ENCODE assay signal across 19 cellular contexts in genomic region chr2:238571626-238572372, GRCh38.
A peak's percentile ranks its signal among the peaks of the same experiment; 100 is the strongest.
DNase-seq lines count a peak whose midpoint lies in the region; ATAC-seq and TF ChIP-seq lines count a peak whose summit lies in the region.
"Had no signal": no experiment of that assay in that cellular context is flagged by ENCODE, and none has a peak within 500 bp of the region (broad histone marks: within the 10 kb centered on the region; RNA-seq: fewer than 3 reads in every experiment).

No MANE protein-coding gene starts in this region.

- WGBS in mammary epithelial cell (ENCODE audit: low coverage, missing lambda C conversion rate): 95% methylated on average over 12 of the region's 16 CpGs

- no peak overlapping the region for H3K9ac ChIP-seq in mammary epithelial cell (ENCODE audit: insufficient read depth, low read length)

- H3K36me3 ChIP-seq in breast epithelium (no peaks in the 10 kb centered on the region), mammary epithelial cell (ENCODE audit: insufficient read depth, low read length) (no peaks in the 10 kb centered on the region), RWPE2 (ENCODE audit: low read depth) (no peaks in the 10 kb centered on the region), vagina (no peaks in the 10 kb centered on the region)
- H3K36me3 ChIP-seq: Peyer's patch had no signal

- TF ChIP-seq CTCF in breast epithelium (IDR thresholded peaks at IDR 0.05): no peak
- no peak for TF ChIP-seq CTCF in mammary epithelial cell (conservative IDR thresholded peaks at IDR 0.05 in 1 of 2, IDR thresholded peaks at IDR 0.05 in 1 of 2; ENCODE audit: extremely low read depth in 1 of 2, insufficient read depth in 1 of 2, low read depth in 1 of 2, low read length in 2 of 2)
- TF ChIP-seq CTCF in RWPE2 (IDR thresholded peaks at IDR 0.05; ENCODE audit: poor library complexity, severe bottlenecking): no peak
- TF ChIP-seq CTCF in mesothelial cell of epicardium (IDR thresholded peaks at IDR 0.05; ENCODE audit: unreplicated experiment): no peak
- no peak for TF ChIP-seq CTCF in vagina (IDR thresholded peaks at IDR 0.05)

- H3K9me3 Mint-ChIP-seq in mesothelial cell of epicardium: no peaks in the 10 kb centered on the region
- H3K9me3 Mint-ChIP-seq: CD4-positive, CD25-positive, alpha-beta regulatory T cell; IgD-negative memory B cell had no signal

- no peak for ATAC-seq in RWPE2 (ENCODE audit: low read depth)
- ATAC-seq in GM21367 (IDR thresholded peaks at IDR 0.05; ENCODE audit: unreplicated experiment): no peak
- no peak for ATAC-seq in GM18505 (IDR thresholded peaks at IDR 0.05; ENCODE audit: unreplicated experiment)

- H3K27ac ChIP-seq in breast epithelium (peak overlapping the region; percentile 19 to 43), mammary epithelial cell (ENCODE audit: insufficient read depth, low read depth, low read length) (no peak overlapping the region), RWPE2 (ENCODE audit: poor library complexity, severe bottlenecking) (no peak overlapping the region), vagina (peak overlapping the region; percentile 10)
- H3K27ac ChIP-seq: Peyer's patch had no signal

- no peaks in the 10 kb centered on the region for H3K36me3 Mint-ChIP-seq in mesothelial cell of epicardium
- H3K36me3 Mint-ChIP-seq: CD4-positive, CD25-positive, alpha-beta regulatory T cell; IgD-negative memory B cell had no signal

- H3K4me3 Mint-ChIP-seq in mesothelial cell of epicardium: no peak overlapping the region
- H3K4me3 Mint-ChIP-seq: B cell; CD4-positive, CD25-positive, alpha-beta regulatory T cell; IgD-negative memory B cell had no signal

- in situ Hi-C loops in mammary epithelial cell (cut with MboI; ENCODE audit: low sequenced_read_pairs in 2 of 2): no loop called here

- TF ChIP-seq POLR2A in breast epithelium (IDR thresholded peaks at IDR 0.05) (no peak), vagina (IDR thresholded peaks at IDR 0.05) (no peak), GM18505 (IDR thresholded peaks at IDR 0.05; ENCODE audit: borderline replicate concordance, extremely low read depth, insufficient read depth, insufficient read length) (no peak)

- H3K79me2 ChIP-seq in mammary epithelial cell (ENCODE audit: insufficient read depth, low read length): no peaks in the 10 kb centered on the region

- no peak overlapping the region for H2AFZ ChIP-seq in mammary epithelial cell (ENCODE audit: low read depth, low read length)

- no peaks in the 10 kb centered on the region for H4K20me1 ChIP-seq in mammary epithelial cell (ENCODE audit: insufficient read depth, low read length)

- no peak for DNase-seq in breast epithelium (ENCODE audit: low spot score in 2 of 2)
- no peak for DNase-seq in mammary epithelial cell
- DNase-seq in RWPE2 (ENCODE audit: low spot score): peak; percentile 20
- no peak for DNase-seq in mesothelial cell of epicardium (ENCODE audit: low spot score in 2 of 2, unreplicated experiment in 2 of 2)
- no peak for DNase-seq in vagina (ENCODE audit: extremely low spot score in 2 of 2)
- DNase-seq in NCI-H2227 treated with DMSO at 0.1 percent for 48 hours (lab: John Stamatoyannopoulos, UW): no peak
- DNase-seq: CD4-positive, CD25-positive, alpha-beta regulatory T cell; DMS79; Karpas-422; NCI-H1105 treated with DMSO at 0.1 percent for 48 hours; NCI-H2081; NCI-H524; NCI-H774; Peyer's patch; Right ventricle myocardium superior had no signal

- H3K9me3 ChIP-seq in breast epithelium (no peaks in the 10 kb centered on the region), mammary epithelial cell (replicated peaks; ENCODE audit: insufficient read depth, low read length) (no peaks in the 10 kb centered on the region), RWPE2 (ENCODE audit: severe bottlenecking) (no peaks in the 10 kb centered on the region), vagina (no peaks in the 10 kb centered on the region)
- H3K9me3 ChIP-seq: Peyer's patch had no signal

- H3K27ac Mint-ChIP-seq in mesothelial cell of epicardium: peak overlapping the region; percentile 78
- H3K27ac Mint-ChIP-seq: B cell; CD4-positive, CD25-positive, alpha-beta regulatory T cell; IgD-negative memory B cell had no signal

- H3K4me1 Mint-ChIP-seq in mesothelial cell of epicardium: peaks cover 16% of the 10 kb centered on the region
- H3K4me1 Mint-ChIP-seq: B cell; CD4-positive, CD25-positive, alpha-beta regulatory T cell; IgD-negative memory B cell had no signal

- no TSS peak for BruUV-seq in mammary epithelial cell (replicated peaks; lab: Mats Ljungman, UMichigan)

- H3K27me3 Mint-ChIP-seq in mesothelial cell of epicardium (ENCODE audit: low read depth): peaks cover 6% of the 10 kb centered on the region
- H3K27me3 Mint-ChIP-seq: B cell had no signal

- CTCF ChIA-PET in mammary epithelial cell (lab: Charles Lee; ENCODE audit: low non-redundant PET): no interaction called here

- H3K27me3 ChIP-seq in breast epithelium (no peaks in the 10 kb centered on the region), mammary epithelial cell (ENCODE audit: insufficient read depth, low read length) (no peaks in the 10 kb centered on the region), RWPE2 (ENCODE audit: insufficient read depth, poor library complexity, severe bottlenecking) (no peaks in the 10 kb centered on the region), vagina (no peaks in the 10 kb centered on the region)
- H3K27me3 ChIP-seq: Peyer's patch had no signal

- no peak overlapping the region for H3K4me3 ChIP-seq in breast epithelium
- H3K4me3 ChIP-seq in mammary epithelial cell (replicated peaks in 1 of 3; ENCODE audit: insufficient read depth in 1 of 3, low read depth in 2 of 3, low read length in 3 of 3): no peak overlapping the region
- H3K4me3 ChIP-seq in RWPE2 (ENCODE audit: severe bottlenecking): no peak overlapping the region
- no peak overlapping the region for H3K4me3 ChIP-seq in vagina
- H3K4me3 ChIP-seq: Peyer's patch had no signal

- intact Hi-C loops in breast epithelium (cut with DNase I; ENCODE audit: low total_unique reads) (no loop called here), mammary epithelial cell (cut with micrococcal nuclease) (no loop called here), vagina (cut with DNase I) (no loop called here)

- dilution Hi-C loops in mammary epithelial cell (cut with HindIII; ENCODE audit: low sequenced_read_pairs): no loop called here

- H3K4me1 ChIP-seq in breast epithelium (no peaks in the 10 kb centered on the region), mammary epithelial cell (ENCODE audit: insufficient read depth, low read length) (no peaks in the 10 kb centered on the region), RWPE2 (ENCODE audit: insufficient read depth, poor library complexity, severe bottlenecking) (no peaks in the 10 kb centered on the region), vagina (peaks cover 40% of the 10 kb centered on the region)
- H3K4me1 ChIP-seq: Peyer's patch had no signal

- H3K4me2 ChIP-seq in mammary epithelial cell (ENCODE audit: insufficient read depth, low read depth, low read length): no peak overlapping the region

Comparison
In these comparisons a context has a peak if more than half of its experiments do, and no peak if none do; other contexts are left out.
1. H3K27ac ChIP-seq: peak in breast epithelium (2 of 2) and vagina (single experiment); none in mammary epithelial cell (single experiment) and RWPE2 (single experiment).